ENCODE assay signal across 1 cellular context in genomic region chr19:35856546-35857149, GRCh38.
TF ChIP-seq lines count a peak whose summit lies in the region.

TSS of gene KIRREL2 (plus strand) at chr19:35856911. CDS start at chr19:35857120, 209 bp downstream.

TF ChIP-seq in HEK293, 187 proteins besides CTCF, POLR2A, EP300 and RAD21 (continued from another document):
- TF ChIP-seq PRDM6 (tag by site-specific recombination; IDR thresholded peaks at IDR 0.05), result no peak
- TF ChIP-seq ZNF175 (tag by site-specific recombination; IDR thresholded peaks at IDR 0.05), result no peak
- no peak for TF ChIP-seq YY1 (tag by site-specific recombination; IDR thresholded peaks at IDR 0.05)
- TF ChIP-seq HOXD13 (CRISPR knock-in tag; IDR thresholded peaks at IDR 0.05; ENCODE audit: borderline replicate concordance), result no peak
- no peak for TF ChIP-seq ZXDB (tag by site-specific recombination; IDR thresholded peaks at IDR 0.05)
- peak; percentile 9 for TF ChIP-seq ZBTB26 (tag by site-specific recombination; optimal IDR thresholded peaks at IDR 0.05)
- no peak for TF ChIP-seq BCL11B (tag by site-specific recombination; IDR thresholded peaks at IDR 0.05; ENCODE audit: low read depth)
- TF ChIP-seq ZNF48 (tag by site-specific recombination; IDR thresholded peaks at IDR 0.05), result no peak
- TF ChIP-seq ZNF140 (tag by site-specific recombination; IDR thresholded peaks at IDR 0.05), result no peak
- no peak for TF ChIP-seq ZNF138 (tag by site-specific recombination; IDR thresholded peaks at IDR 0.05; ENCODE audit: borderline replicate concordance)
- peak; percentile 71; the same call in 1 of the 2 replicates for TF ChIP-seq KLF8 (tag by site-specific recombination; IDR thresholded peaks at IDR 0.05)
- no peak for TF ChIP-seq ZNF654 (tag by site-specific recombination; IDR thresholded peaks at IDR 0.05; ENCODE audit: low read depth)
- no peak for TF ChIP-seq ZNF121 (tag by site-specific recombination; IDR thresholded peaks at IDR 0.05)
- TF ChIP-seq ZNF664 (tag by site-specific recombination; IDR thresholded peaks at IDR 0.05), result no peak
- no peak for TF ChIP-seq KLF1 (tag by site-specific recombination; IDR thresholded peaks at IDR 0.05)
- TF ChIP-seq OSR2 (tag by site-specific recombination; IDR thresholded peaks at IDR 0.05), result no peak
- TF ChIP-seq INSM2 (tag by site-specific recombination; IDR thresholded peaks at IDR 0.05), result no peak
- TF ChIP-seq ZNF610 (tag by site-specific recombination; IDR thresholded peaks at IDR 0.05; ENCODE audit: borderline replicate concordance), result no peak
- peak; percentile 23; the same call in 1 of the 2 replicates for TF ChIP-seq SP2 (tag by site-specific recombination; IDR thresholded peaks at IDR 0.05)
- no peak for TF ChIP-seq PRDM4 (tag by site-specific recombination; IDR thresholded peaks at IDR 0.05)
